10 cellular contexts compared by ENCODE assay signal in the genomic region with DNA sequence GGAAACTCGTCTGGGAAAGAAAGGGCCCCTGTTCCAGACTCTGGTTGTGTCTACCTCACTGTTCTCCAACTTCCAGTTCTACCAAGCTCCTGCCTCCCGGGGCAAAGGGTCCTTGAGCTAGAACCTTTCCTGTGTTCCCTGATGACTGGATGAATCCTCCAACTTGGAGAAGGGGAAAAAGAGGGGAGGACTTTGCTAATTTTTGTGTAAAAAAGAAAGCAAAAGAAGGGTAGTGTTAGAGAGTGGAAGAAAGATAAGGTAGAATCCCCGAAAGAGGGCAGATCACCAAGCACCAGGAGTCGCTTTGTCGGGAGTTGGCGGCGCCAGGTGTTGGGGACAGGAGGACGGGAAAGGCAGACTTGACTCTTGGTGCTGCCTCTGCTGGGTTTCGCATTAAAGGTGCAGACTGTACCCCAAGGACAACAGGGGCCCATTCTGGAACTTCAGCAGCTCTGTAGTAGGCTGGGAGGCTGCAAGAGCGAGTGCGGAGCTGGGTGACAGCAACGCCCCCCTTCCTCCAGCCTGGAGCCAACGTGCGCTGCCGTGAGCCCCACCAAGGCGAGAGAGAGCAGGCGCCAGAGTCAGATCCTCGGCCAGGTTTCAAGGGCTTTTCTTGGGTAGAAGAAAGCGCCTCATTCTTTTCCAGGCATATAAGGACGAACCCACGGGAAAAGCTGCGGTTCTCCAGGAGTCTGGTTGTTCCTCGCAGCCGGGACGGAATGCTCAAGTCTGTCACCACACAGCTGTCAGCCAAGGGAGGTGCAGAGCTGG. TPM values are rescaled to one million over a fixed set of nuclear protein-coding genes. Genes with fewer than 3 reads are reported as not detected.
DNase-seq lines count a peak whose midpoint lies in the region; ATAC-seq and TF ChIP-seq lines count a peak whose summit lies in the region.
"Had no signal": no experiment of that assay in that cellular context is flagged by ENCODE, and none has a peak within 500 bp of the region (broad histone marks: within the 10 kb centered on the region; RNA-seq: fewer than 3 reads in every experiment).

No MANE protein-coding gene starts in this region.

- H3K4me1 Mint-ChIP-seq in activated T-helper 17 cell treated with anti-CD3 and anti-CD28 coated beads, Interleukin-2, amount 50 U/mL, for 72 hours = peaks cover 6% of the 10 kb centered on the region

- peaks cover 24% of the 10 kb centered on the region for H3K4me1 ChIP-seq in iPS-18a (ENCODE audit: control insufficient read depth, low read depth, low read length)
- peaks cover 0 to 15% (median 12%) of the 10 kb centered on the region in 4 donors for H3K4me1 ChIP-seq in sigmoid colon

- no peak for TF ChIP-seq CTCF in sigmoid colon (IDR thresholded peaks at IDR 0.05)

- no peak for ATAC-seq in activated T-helper 17 cell treated with anti-CD3 and anti-CD28 coated beads, Interleukin-2, amount 50 U/mL, for 72 hours (replicated peaks)
- ATAC-seq in GM19463 (IDR thresholded peaks at IDR 0.05; ENCODE audit: unreplicated experiment) = no peak
- ATAC-seq in GM21723 (IDR thresholded peaks at IDR 0.05; ENCODE audit: unreplicated experiment) = no peak

- H3K9ac ChIP-seq in iPS-18a (ENCODE audit: low read length) = no peak overlapping the region

- H3K27me3 ChIP-seq in iPS-18a (ENCODE audit: control insufficient read depth, insufficient read depth, low read length) (peaks cover 57% of the 10 kb centered on the region), sigmoid colon (peaks cover 0 to 22% (median 8%) of the 10 kb centered on the region in 3 donors)

- no peak for TF ChIP-seq EP300 in sigmoid colon (IDR thresholded peaks at IDR 0.05)

- H3K4me3 Mint-ChIP-seq in activated T-helper 17 cell treated with anti-CD3 and anti-CD28 coated beads, Interleukin-2, amount 50 U/mL, for 72 hours = peak overlapping the region; percentile 42

- peaks cover 57% of the 10 kb centered on the region for H3K27me3 Mint-ChIP-seq in activated T-helper 17 cell treated with anti-CD3 and anti-CD28 coated beads, Interleukin-2, amount 50 U/mL, for 72 hours

- peak; percentile 7 for DNase-seq in GM03348 (ENCODE audit: low spot score)
- peak; percentile 51 for DNase-seq in sigmoid colon
- DNase-seq in NCI-H1436 treated with DMSO at 0.1 percent for 48 hours (lab: John Stamatoyannopoulos, UW) = no peak
- DNase-seq in activated CD8-positive, alpha-beta memory T cell treated with anti-CD3 and anti-CD28 coated beads, Interleukin-2, amount 50 U/mL, for 48 hours = no peak

- H3K9me3 ChIP-seq in iPS-18a (ENCODE audit: control insufficient read depth, low read depth, low read length) (no peaks in the 10 kb centered on the region), sigmoid colon (no peaks in the 10 kb centered on the region)

- intact Hi-C loops in sigmoid colon (cut with DNase I) = no loop called here

- no peaks in the 10 kb centered on the region for H3K36me3 Mint-ChIP-seq in activated T-helper 17 cell treated with anti-CD3 and anti-CD28 coated beads, Interleukin-2, amount 50 U/mL, for 72 hours (ENCODE audit: low read depth)

- no peak overlapping the region for H3K27ac ChIP-seq in iPS-18a (ENCODE audit: low read length)
- no peak overlapping the region for H3K27ac ChIP-seq in sigmoid colon

- no peak overlapping the region for H3K27ac Mint-ChIP-seq in activated T-helper 17 cell treated with anti-CD3 and anti-CD28 coated beads, Interleukin-2, amount 50 U/mL, for 72 hours
- H3K27ac Mint-ChIP-seq: activated T-helper 2 cell treated with anti-CD3 and anti-CD28 coated beads, Interferon-gamma antibody, Interleukin-2, Interleukin-4, amounts not matched to agents 10 μg/mL and 5 μg/mL and 100 μg/mL, durations not matched to agents 14 hours and 24 hours and 36 hours had no signal

- WGBS in sigmoid colon, 2 donors = 11 to 14% methylated on average over 25 of the region's 25 CpGs

- no peaks in the 10 kb centered on the region for H3K9me3 Mint-ChIP-seq in activated T-helper 17 cell treated with anti-CD3 and anti-CD28 coated beads, Interleukin-2, amount 50 U/mL, for 72 hours
- H3K9me3 Mint-ChIP-seq: activated T-helper 2 cell treated with anti-CD3 and anti-CD28 coated beads, Interferon-gamma antibody, Interleukin-2, Interleukin-4, amounts not matched to agents 10 μg/mL and 5 μg/mL and 100 μg/mL, durations not matched to agents 14 hours and 24 hours and 36 hours had no signal

- no peak for TF ChIP-seq POLR2A in sigmoid colon (IDR thresholded peaks at IDR 0.05)

- H3K36me3 ChIP-seq in iPS-18a (ENCODE audit: control insufficient read depth, low read depth, low read length) (no peaks in the 10 kb centered on the region), sigmoid colon (no peaks in the 10 kb centered on the region)

- H3K4me3 ChIP-seq in iPS-18a (ENCODE audit: low read length) = peak overlapping the region; percentile 76
- H3K4me3 ChIP-seq in sigmoid colon = peak overlapping the region; percentile 29 to 60 (median 54)

RNA-seq across cellular contexts. Expression of a gene that starts 1.7 kb away (rescaled TPM):
- not detected for total RNA-seq in activated T-helper 17 cell treated with anti-CD3 and anti-CD28 coated beads, Interleukin-2, amount 50 U/mL, for 72 hours
- total RNA-seq in sigmoid colon = 1 to 10 TPM in 2 of 4 donors, under 1 TPM in 2; 0.66 to 1.9 (median 1.2) TPM
- 1 to 10 TPM in 1 of 3 donors, under 1 TPM in 2; under 0.01 to 1.8 (median 0.31) TPM for polyA plus RNA-seq in sigmoid colon
- total RNA-seq: activated T-helper 2 cell treated with anti-CD3 and anti-CD28 coated beads, Interferon-gamma antibody, Interleukin-2, Interleukin-4, amounts not matched to agents 10 μg/mL and 5 μg/mL and 100 μg/mL, durations not matched to agents 14 hours and 24 hours and 36 hours had no signal
- polyA plus RNA-seq: keratinocyte had no signal

Comparison
In these comparisons a context has a peak if more than half of its experiments do, and no peak if none do; other contexts are left out.
1. DNase-seq: peak in GM03348 (single experiment) and sigmoid colon (single experiment); none in NCI-H1436 treated with DMSO at 0.1 percent for 48 hours (single experiment) and activated CD8-positive, alpha-beta memory T cell treated with anti-CD3 and anti-CD28 coated beads, Interleukin-2, amount 50 U/mL, for 48 hours (single experiment).